In genomic region chr6:21666200-21666671, GRCh38 we compare ENCODE assay signal across 7 cellular contexts.
A peak's percentile ranks its signal among the peaks of the same experiment; 100 is the strongest.
DNase-seq lines count a peak whose midpoint lies in the region; ATAC-seq, FAIRE-seq and TF ChIP-seq lines count a peak whose summit lies in the region.

No MANE protein-coding gene starts in this region.

- no peak for ATAC-seq in HG03460 (IDR thresholded peaks at IDR 0.05; ENCODE audit: unreplicated experiment)

- no peaks in the 10 kb centered on the region for H3K9me3 ChIP-seq in small intestine (ENCODE audit: control insufficient read depth, low read depth)

- DNase-seq in HFF-Myc (ENCODE audit: extremely low read depth, low read depth): no peak
- DNase-seq in small intestine: no peak
- no peak for DNase-seq in RWPE1 (ENCODE audit: low spot score)
- DNase-seq in NCI-H187 treated with DMSO at 0.1 percent for 48 hours (lab: John Stamatoyannopoulos, UW): no peak

- H3K27ac ChIP-seq in small intestine (ENCODE audit: low read depth in 1 of 2, low read length in 1 of 2) (peak overlapping the region in 1 of 2 donors; percentile 41), RWPE1 (no peak overlapping the region; the same call in 1 of the 2 replicates)

- CTCF ChIA-PET in RWPE1 (lab: Yijun Ruan, JAX): interaction anchor here (0.5 kb wide), 1 partner anchor 10 kb away, joined by 3 read pairs; no protein-coding TSS in a partner anchor

- no peak for TF ChIP-seq CTCF in HFF-Myc (IDR thresholded peaks at IDR 0.05; ENCODE audit: low read depth, low read length, missing control alignments)
- TF ChIP-seq CTCF in WI38 (IDR thresholded peaks at IDR 0.05; ENCODE audit: low read depth, low read length): no peak
- no peak for TF ChIP-seq CTCF in RWPE1 (conservative IDR thresholded peaks at IDR 0.05; ENCODE audit: low read depth)

- no peak for FAIRE-seq in small intestine (lab: Jason Lieb, UNC)

- 1 to 2% (median 1%) methylated on average over 27 to 32 of the region's 32 CpGs for WGBS in small intestine, 3 donors

- no peaks in the 10 kb centered on the region for H3K4me1 ChIP-seq in small intestine (ENCODE audit: control insufficient read depth in 2 of 2, insufficient read depth in 1 of 2, low read depth in 1 of 2, low read length in 1 of 2)

- POLR2A ChIA-PET in RWPE1 (lab: Yijun Ruan, JAX; ENCODE audit: low non-redundant PET): no interaction called here

- no peaks in the 10 kb centered on the region for H3K36me3 ChIP-seq in small intestine (ENCODE audit: control insufficient read depth in 2 of 2, insufficient read depth in 2 of 2, low read length in 2 of 2)

- peaks cover 3 to 5% of the 10 kb centered on the region in 2 donors for H3K27me3 ChIP-seq in small intestine (ENCODE audit: control insufficient read depth in 2 of 2, insufficient read depth in 2 of 2, low read length in 2 of 2)

- peak overlapping the region; percentile 40 for H3K4me3 ChIP-seq in HFF-Myc (replicated peaks; ENCODE audit: low read depth, low read length)
- peak overlapping the region; percentile 53 for H3K4me3 ChIP-seq in WI38 (ENCODE audit: low read depth, low read length)
- peak overlapping the region; percentile 91 for H3K4me3 ChIP-seq in iPS-11a (ENCODE audit: low read depth, low read length)
- peak overlapping the region; percentile 17 to 27 for H3K4me3 ChIP-seq in small intestine (ENCODE audit: low read depth in 1 of 2, low read length in 2 of 2)

Comparison
In these comparisons a context has a peak if more than half of its experiments do, and no peak if none do; other contexts are left out.
1. H3K4me3 ChIP-seq: peak in every context shown above with its lines; median percentile 91 in iPS-11a; 53 in WI38; 40 in HFF-Myc; 22 in small intestine.